In the genomic region with DNA sequence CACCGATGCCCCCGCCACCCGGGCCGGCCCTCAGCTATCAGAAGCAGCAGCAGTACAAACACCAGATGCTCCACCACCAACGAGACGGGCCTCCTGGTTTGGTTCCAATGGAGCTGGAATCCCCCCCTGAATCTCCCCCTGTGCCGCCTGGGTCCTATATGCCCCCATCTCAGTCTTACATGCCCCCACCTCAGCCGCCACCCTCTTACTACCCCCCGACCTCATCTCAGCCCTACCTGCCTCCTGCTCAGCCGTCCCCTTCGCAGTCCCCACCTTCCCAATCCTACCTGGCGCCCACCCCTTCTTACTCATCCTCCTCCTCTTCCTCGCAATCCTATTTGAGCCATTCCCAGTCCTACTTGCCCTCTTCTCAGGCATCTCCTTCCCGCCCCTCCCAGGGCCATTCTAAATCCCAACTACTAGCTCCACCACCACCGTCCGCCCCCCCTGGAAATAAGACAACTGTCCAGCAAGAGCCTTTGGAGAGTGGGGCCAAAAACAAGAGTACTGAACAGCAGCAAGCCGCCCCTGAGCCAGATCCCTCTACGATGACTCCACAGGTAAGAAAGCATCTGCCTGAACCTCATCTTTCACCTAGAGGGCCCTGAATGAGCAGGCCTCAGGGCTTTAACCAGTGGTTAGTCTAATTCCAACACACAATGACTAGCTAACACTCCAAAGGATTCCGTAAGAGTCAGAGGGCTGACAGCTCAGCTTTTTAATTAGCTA, we compare ENCODE assay signal across 8 cellular contexts. TPM values are rescaled to one million over a fixed set of nuclear protein-coding genes. Genes with fewer than 3 reads are reported as not detected.
DNase-seq lines count a peak whose midpoint lies in the region; ATAC-seq, FAIRE-seq and TF ChIP-seq lines count a peak whose summit lies in the region.

No MANE protein-coding gene starts in this region.

- H3K27ac Mint-ChIP-seq in activated CD4-positive, alpha-beta T cell treated with anti-CD3 and anti-CD28 coated beads, Interleukin-2, amount 10 ng/mL, durations not matched to agents 24 days and 14 days = peak overlapping the region; percentile 98
- H3K27ac Mint-ChIP-seq in naive thymus-derived CD4-positive, alpha-beta T cell = peak overlapping the region; percentile 87 to 97 (median 95)

- intact Hi-C loops in activated CD4-positive, alpha-beta T cell treated with anti-CD3 and anti-CD28 coated beads, Interleukin-2, amount 10 ng/mL, durations not matched to agents 24 days and 14 days (cut with micrococcal nuclease) = loop anchor here (1.0 to 5.0 kb wide), 5 partner anchors 29 to 462 kb away; partner anchors contain the start of genes ABCD4, AREL1 and FCF1
- intact Hi-C loops in naive thymus-derived CD4-positive, alpha-beta T cell (cut with micrococcal nuclease) = loop anchor here (1.0 to 10.0 kb wide), 17 partner anchors 29 to 1737 kb away; partner anchors contain the start of genes AREL1 (in 2 of the 2), EIF2B2 (in 2 of the 2), FCF1 (in 2 of the 2) and ISCA2 (in 2 of the 2)

- no peaks in the 10 kb centered on the region for H3K27me3 ChIP-seq in naive thymus-derived CD4-positive, alpha-beta T cell (ENCODE audit: control insufficient read depth in 2 of 2, insufficient read depth in 2 of 2, low read length in 2 of 2)

- POLR2A ChIA-PET in naive thymus-derived CD4-positive, alpha-beta T cell (lab: Charles Lee) = interaction anchor here (0.5 to 2.7 kb wide), 26 partner anchors 10 to 950 kb away, joined by 3 to 22 read pairs (median 4); partner anchors contain the start of gene LTBP2

- H3K4me1 Mint-ChIP-seq in activated CD4-positive, alpha-beta T cell treated with anti-CD3 and anti-CD28 coated beads, Interleukin-2, amount 10 ng/mL, durations not matched to agents 24 days and 14 days = peaks cover 45% of the 10 kb centered on the region
- peaks cover 49 to 63% (median 55%) of the 10 kb centered on the region in 7 donors for H3K4me1 Mint-ChIP-seq in naive thymus-derived CD4-positive, alpha-beta T cell

- H3K9me3 ChIP-seq in naive thymus-derived CD4-positive, alpha-beta T cell (ENCODE audit: control insufficient read depth in 2 of 3, low read length in 3 of 3) = no peaks in the 10 kb centered on the region

- FAIRE-seq in urothelium cell line (lab: Jason Lieb, UNC) = no peak

- peaks cover 31 to 38% of the 10 kb centered on the region in 2 donors for H3K4me1 ChIP-seq in naive thymus-derived CD4-positive, alpha-beta T cell (ENCODE audit: control insufficient read depth in 2 of 2, insufficient read depth in 2 of 2, low read length in 2 of 2)

- CTCF ChIA-PET in naive thymus-derived CD4-positive, alpha-beta T cell (lab: Charles Lee) = interaction anchor here (0.6 to 1.9 kb wide), 7 partner anchors 28 to 1046 kb away, joined by 3 to 14 read pairs (median 4); partner anchors contain the start of gene LTBP2

- peak overlapping the region; percentile 80 for H3K4me3 ChIP-seq in epithelial cell of esophagus (ENCODE audit: low read length)
- H3K4me3 ChIP-seq in naive thymus-derived CD4-positive, alpha-beta T cell (ENCODE audit: low read length) = peak overlapping the region; percentile 58

- peak overlapping the region; percentile 100 for H3K4me3 Mint-ChIP-seq in activated CD4-positive, alpha-beta T cell treated with anti-CD3 and anti-CD28 coated beads, Interleukin-2, amount 10 ng/mL, durations not matched to agents 24 days and 14 days
- peak overlapping the region; percentile 86 to 99 (median 95) for H3K4me3 Mint-ChIP-seq in naive thymus-derived CD4-positive, alpha-beta T cell

- no peak for TF ChIP-seq CTCF in epithelial cell of esophagus (IDR thresholded peaks at IDR 0.05; ENCODE audit: insufficient read depth, low read depth, low read length, missing control alignments)

- H3K9me3 Mint-ChIP-seq in activated CD4-positive, alpha-beta T cell treated with anti-CD3 and anti-CD28 coated beads, Interleukin-2, amount 10 ng/mL, durations not matched to agents 24 days and 14 days = peaks cover 5% of the 10 kb centered on the region
- H3K9me3 Mint-ChIP-seq in naive thymus-derived CD4-positive, alpha-beta T cell = no peaks in the 10 kb centered on the region

- peaks cover 30% of the 10 kb centered on the region for H3K36me3 Mint-ChIP-seq in activated CD4-positive, alpha-beta T cell treated with anti-CD3 and anti-CD28 coated beads, Interleukin-2, amount 10 ng/mL, durations not matched to agents 24 days and 14 days (ENCODE audit: low read depth)
- H3K36me3 Mint-ChIP-seq in naive thymus-derived CD4-positive, alpha-beta T cell = peaks cover 0 to 28% (median 15%) of the 10 kb centered on the region in 5 donors

- DNase-seq in activated gamma-delta T cell treated with Interleukin-2 at 50 U/mL for 16 hours (peak; percentile 6), activated gamma-delta T cell (lab: John Stamatoyannopoulos, UW) (no peak), epithelial cell of esophagus (ENCODE audit: low read depth) (peak; percentile 70), urothelium cell line (ENCODE audit: low spot score) (peak; percentile 23), NCI-H187 treated with DMSO at 0.1 percent for 48 hours (lab: John Stamatoyannopoulos, UW) (no peak)
- DNase-seq in activated CD4-positive, alpha-beta T cell treated with anti-CD3 and anti-CD28 coated beads, Interleukin-2, amount 10 ng/mL, durations not matched to agents 24 days and 14 days = peak; percentile 72
- peak in 4 of 9 donors; percentile 8 to 25 (median 15) for DNase-seq in naive thymus-derived CD4-positive, alpha-beta T cell

- H3K36me3 ChIP-seq in naive thymus-derived CD4-positive, alpha-beta T cell (ENCODE audit: control insufficient read depth in 2 of 3, insufficient read depth in 3 of 3, low read length in 3 of 3) = peaks cover 0 to 6% (median 0%) of the 10 kb centered on the region in 3 experiments

- no peak for ATAC-seq in naive thymus-derived CD4-positive, alpha-beta T cell
- ATAC-seq in GM18861 (IDR thresholded peaks at IDR 0.05; ENCODE audit: unreplicated experiment) = no peak

- H3K27ac ChIP-seq in naive thymus-derived CD4-positive, alpha-beta T cell (ENCODE audit: low read depth, low read length) = peak overlapping the region; percentile 93

- no peaks in the 10 kb centered on the region for H3K27me3 Mint-ChIP-seq in activated CD4-positive, alpha-beta T cell treated with anti-CD3 and anti-CD28 coated beads, Interleukin-2, amount 10 ng/mL, durations not matched to agents 24 days and 14 days
- peaks cover 0 to 2% (median 0%) of the 10 kb centered on the region in 5 donors for H3K27me3 Mint-ChIP-seq in naive thymus-derived CD4-positive, alpha-beta T cell

RNA-seq across cellular contexts. Expression of gene YLPM1, which starts 0.9 kb away (rescaled TPM):
- total RNA-seq in activated CD4-positive, alpha-beta T cell treated with anti-CD3 and anti-CD28 coated beads, Interleukin-2, amount 10 ng/mL, durations not matched to agents 24 days and 14 days = 63.7 and 66.7 TPM in 2 replicates
- 100 to 1,000 TPM in 3 of 5 experiments, 10 to 100 TPM in 2; 84.7 to 119 (median 109) TPM for total RNA-seq in naive thymus-derived CD4-positive, alpha-beta T cell
- 10 to 100 TPM; 13.5 to 26.8 TPM for polyA plus RNA-seq in naive thymus-derived CD4-positive, alpha-beta T cell

RNA-seq across cellular contexts. Expression of gene FCF1, which starts 51.0 kb away (rescaled TPM):
- 64.5 and 68.6 TPM in 2 replicates for total RNA-seq in activated CD4-positive, alpha-beta T cell treated with anti-CD3 and anti-CD28 coated beads, Interleukin-2, amount 10 ng/mL, durations not matched to agents 24 days and 14 days
- total RNA-seq in naive thymus-derived CD4-positive, alpha-beta T cell = 10 to 100 TPM; 36.5 to 66.6 (median 60.8) TPM
- polyA plus RNA-seq in naive thymus-derived CD4-positive, alpha-beta T cell = 10 to 100 TPM; 34.6 to 35.5 TPM

RNA-seq across cellular contexts. Expression of gene AREL1, which starts 51.1 kb away (rescaled TPM):
- 43.5 and 45.5 TPM in 2 replicates for total RNA-seq in activated CD4-positive, alpha-beta T cell treated with anti-CD3 and anti-CD28 coated beads, Interleukin-2, amount 10 ng/mL, durations not matched to agents 24 days and 14 days
- total RNA-seq in naive thymus-derived CD4-positive, alpha-beta T cell = 10 to 100 TPM; 35.6 to 52.0 (median 43.5) TPM
- polyA plus RNA-seq in naive thymus-derived CD4-positive, alpha-beta T cell = 10 to 100 TPM; 16.1 to 25.9 TPM

Comparison
In these comparisons a context has a peak if more than half of its experiments do, and no peak if none do; other contexts are left out.
1. DNase-seq: peak in activated gamma-delta T cell treated with Interleukin-2 at 50 U/mL for 16 hours (single experiment), activated CD4-positive, alpha-beta T cell treated with anti-CD3 and anti-CD28 coated beads, Interleukin-2, amount 10 ng/mL, durations not matched to agents 24 days and 14 days (single experiment), epithelial cell of esophagus (single experiment) and urothelium cell line (single experiment); none in activated gamma-delta T cell (single experiment) and NCI-H187 treated with DMSO at 0.1 percent for 48 hours (single experiment).